ENCODE assay signal across 8 cellular contexts in genomic region chr2:207625014-207625755, GRCh38. TPM values are rescaled to one million over a fixed set of nuclear protein-coding genes. Genes with fewer than 3 reads are reported as not detected.
DNase-seq lines count a peak whose midpoint lies in the region; ATAC-seq and TF ChIP-seq lines count a peak whose summit lies in the region.

METTL21A (minus strand) TSS chr2:207625394; CDS start chr2:207624375, 1,019 bp downstream.

- H3F3A ChIP-seq in GM23338 (replicated peaks; ENCODE audit: low read depth): peaks cover 24% of the 10 kb centered on the region

- peak within 1 kb of the TSS; percentile 95 for H3K27ac Mint-ChIP-seq in GM23338
- peak within 1 kb of the TSS; percentile 88 to 89 for H3K27ac Mint-ChIP-seq in natural killer cell

- H3K4me3 Mint-ChIP-seq in GM23338 (peak within 1 kb of the TSS; percentile 90), natural killer cell (peak within 1 kb of the TSS; percentile 95)

- H3K79me2 ChIP-seq in GM23338 (replicated peaks; ENCODE audit: insufficient read depth): peaks cover 17% of the 10 kb centered on the region

- H3K36me3 ChIP-seq in GM23338 (ENCODE audit: insufficient read depth): peaks cover 16% of the 10 kb centered on the region

- H3K4me2 ChIP-seq in GM23338: peak within 1 kb of the TSS; percentile 82

- peak within 1 kb of the TSS; percentile 98 for H2AFZ ChIP-seq in GM23338

- H3K9me3 Mint-ChIP-seq in GM23338 (no peaks in the 10 kb centered on the region), natural killer cell (no peaks in the 10 kb centered on the region)

- ATAC-seq in GM23338: peak; percentile 50
- peak; percentile 81 to 93 (median 85) for ATAC-seq in natural killer cell
- peak; percentile 85 for ATAC-seq in stimulated activated naive CD8-positive, alpha-beta T cell treated with anti-CD3 and anti-CD28 coated beads, Interleukin-15, Interleukin-2, amounts not matched to agents 100 U/mL and 50 U/mL, for 24 hours

- intact Hi-C loops in natural killer cell (cut with micrococcal nuclease): loop anchor here (1.0 to 5.0 kb wide), 2 partner anchors 86 to 858 kb away; partner anchors contain the start of genes CCNYL1, FASTKD2 and MDH1B

- peaks cover 4% of the 10 kb centered on the region; the same call in 1 of the 2 replicates for H4K20me1 ChIP-seq in GM23338 (replicated peaks; ENCODE audit: insufficient read depth)

- peaks cover 15% of the 10 kb centered on the region for H3K4me1 ChIP-seq in GM23338 (ENCODE audit: insufficient read depth)

- H3K36me3 Mint-ChIP-seq in GM23338 (ENCODE audit: low read depth) (peaks cover 42% of the 10 kb centered on the region), natural killer cell (no peaks in the 10 kb centered on the region)

- peaks cover 11% of the 10 kb centered on the region for H3K4me1 Mint-ChIP-seq in GM23338
- peaks cover 18 to 31% of the 10 kb centered on the region in 2 donors for H3K4me1 Mint-ChIP-seq in natural killer cell

- TF ChIP-seq CTCF in GM23338 (conservative IDR thresholded peaks at IDR 0.05; ENCODE audit: low read depth in 2 of 2) (peak in 1 of 2 experiments; percentile 52; a peak in 2 of 4 replicates), fibroblast of mammary gland (conservative IDR thresholded peaks at IDR 0.05; ENCODE audit: control insufficient read depth, insufficient read depth, low read depth, low read length) (peak; percentile 20), natural killer cell (IDR thresholded peaks at IDR 0.05) (peak; percentile 62)

- no peaks in the 10 kb centered on the region for H3K9me2 ChIP-seq in GM23338 (ENCODE audit: insufficient read depth)

- H3K4me3 ChIP-seq in GM23338 (peak within 1 kb of the TSS; percentile 97), fibroblast of mammary gland (ENCODE audit: control insufficient read depth, low read depth, low read length) (peak within 1 kb of the TSS; percentile 81)

- H3K27ac ChIP-seq in GM23338 (ENCODE audit: low read depth): peak within 1 kb of the TSS; percentile 96

- no peaks in the 10 kb centered on the region for H3K27me3 ChIP-seq in GM23338 (ENCODE audit: insufficient read depth)

- H3K27me3 Mint-ChIP-seq in GM23338 (ENCODE audit: insufficient read depth, low read depth, poor library complexity) (peaks cover 12% of the 10 kb centered on the region), natural killer cell (ENCODE audit: low read depth in 2 of 2) (no peaks in the 10 kb centered on the region)

- DNase-seq in EL (peak; percentile 89), GM23338 (ENCODE audit: low spot score) (peak; percentile 85), Kasumi-1 (lab: John Stamatoyannopoulos, UW) (peak; percentile 61 to 64), RPMI8226 (peak; percentile 96), fibroblast of mammary gland (ENCODE audit: low read depth) (peak; percentile 70), natural killer cell (peak; percentile 91)
- peak; percentile 75 to 95 for DNase-seq in activated T-helper 1 cell treated with anti-CD3 and anti-CD28 coated beads, Interleukin-2, amount 50 U/mL, for 16 hours (ENCODE audit: low read depth in 1 of 2, low spot score in 1 of 2)
- peak; percentile 95 for DNase-seq in stimulated activated naive CD8-positive, alpha-beta T cell treated with anti-CD3 and anti-CD28 coated beads, Interleukin-15, Interleukin-2, amounts not matched to agents 100 U/mL and 50 U/mL, for 24 hours

TF ChIP-seq in GM23338, 12 proteins besides CTCF, POLR2A, EP300 and RAD21:
- TF ChIP-seq ETS1 (IDR thresholded peaks at IDR 0.05) (no peak; the same call in 1 of the 2 replicates), EZH2 (IDR thresholded peaks at IDR 0.05; ENCODE audit: low read depth, unreplicated experiment) (no peak), EZH2phosphoT487 (IDR thresholded peaks at IDR 0.05; ENCODE audit: unreplicated experiment) (no peak), JUNB (IDR thresholded peaks at IDR 0.05; ENCODE audit: unreplicated experiment) (no peak), ZNF331 (CRISPR knock-in tag; IDR thresholded peaks at IDR 0.05; ENCODE audit: low read depth) (no peak), NANOG (IDR thresholded peaks at IDR 0.05; ENCODE audit: borderline replicate concordance) (no peak), ZNF114 (CRISPR knock-in tag; IDR thresholded peaks at IDR 0.05) (no peak), POLR2AphosphoS5 (IDR thresholded peaks at IDR 0.05; ENCODE audit: low read depth) (0 out of 2 replicates have a peak, but pooled peaks have one; percentile 18), CREB1 (CRISPR knock-in tag; IDR thresholded peaks at IDR 0.05; ENCODE audit: low read depth) (peak; percentile 83)
TF ChIP-seq in GM23338: peak in this region for 2.

RNA-seq across cellular contexts. Expression of gene METTL21A, which starts in this region (rescaled TPM):
- 86.0 and 92.8 TPM in 2 replicates for total RNA-seq in GM23338 (2014; rRNA removed; shearing (Covaris generic))
- polyA plus RNA-seq in GM23338 (2016; fragmentation: Nextera tagmentation; extraction: Ambion mirVana): 106 and 118 TPM in 2 replicates
- total RNA-seq in natural killer cell: 10 to 100 TPM; 10.1 to 11.5 (median 11.0) TPM

Comparison
In these comparisons a context has a peak if more than half of its experiments do, and no peak if none do; other contexts are left out.
1. Peak in every context shown above with its lines: DNase-seq, ATAC-seq, H3K4me3 ChIP-seq and H3K27ac ChIP-seq.